22 cellular contexts compared by ENCODE assay signal in genomic region chr10:10996966-10997620, GRCh38.
"Had no signal": no experiment of that assay in that cellular context is flagged by ENCODE, and none has a peak within 500 bp of the region (broad histone marks: within the 10 kb centered on the region; RNA-seq: fewer than 3 reads in every experiment).

No MANE protein-coding gene starts in this region.

- H3K36me3 ChIP-seq: breast epithelium, pancreas, right lobe of liver, stomach, thoracic aorta, upper lobe of left lung had no signal

- ATAC-seq: activated CD8-positive, alpha-beta T cell treated with anti-CD3 and anti-CD28 coated beads for 36 hours; left lobe of liver; naive thymus-derived CD8-positive, alpha-beta T cell; pancreas; right lobe of liver; stimulated activated effector memory CD8-positive, alpha-beta T cell treated with anti-CD3 and anti-CD28 coated beads, Interleukin-12 subunit alpha, Interleukin-12 subunit beta, amount 100 ng/mL, for 72 hours had no signal

- H3K27ac ChIP-seq: breast epithelium, pancreas, right lobe of liver, stomach, thoracic aorta, upper lobe of left lung had no signal

- H3K27me3 ChIP-seq: breast epithelium, pancreas, right lobe of liver, stomach, upper lobe of left lung had no signal

- H3K4me3 ChIP-seq: breast epithelium, pancreas, right lobe of liver, smooth muscle cell, stomach, thoracic aorta, upper lobe of left lung had no signal

- DNase-seq: activated B cell treated with CpG ODN at 0.5 μM for 24 hours; activated CD4-positive, alpha-beta T cell treated with anti-CD3 and anti-CD28 coated beads for 4 hours; activated CD8-positive, alpha-beta T cell treated with anti-CD3 and anti-CD28 coated beads for 36 hours; activated effector memory CD4-positive, alpha-beta T cell treated with Interleukin-2 at 50 U/mL for 16 hours; activated naive CD4-positive, alpha-beta T cell treated with anti-CD3 and anti-CD28 coated beads, Interleukin-2, amount 50 U/mL, for 16 hours; activated T-cell treated with anti-CD3 and anti-CD28 coated beads, Interleukin-2, amount 50 U/mL, for 1 hour; cerebellar nuclear complex; cortex of kidney; erythroblast; naive thymus-derived CD8-positive, alpha-beta T cell; pancreas; right lobe of liver; stimulated activated CD4-positive, alpha-beta T cell treated with anti-CD3 and anti-CD28 coated beads, Interleukin-4, amount 100 ng/mL, for 24 hours; stomach; SW 1271; T-helper 2 cell; upper lobe of left lung had no signal

- H3K9me3 ChIP-seq: breast epithelium, pancreas, right lobe of liver, stomach, thoracic aorta, upper lobe of left lung had no signal

- H3K4me1 ChIP-seq: breast epithelium, pancreas, right lobe of liver, stomach, upper lobe of left lung had no signal
